16 cellular contexts compared by ENCODE assay signal in genomic region chr13:99403458-99403971, GRCh38.
DNase-seq lines count a peak whose midpoint lies in the region; ATAC-seq and FAIRE-seq lines count a peak whose summit lies in the region.
"Had no signal": no experiment of that assay in that cellular context is flagged by ENCODE, and none has a peak within 500 bp of the region (broad histone marks: within the 10 kb centered on the region; RNA-seq: fewer than 3 reads in every experiment).

No MANE protein-coding gene starts in this region.

- H3K4me3 Mint-ChIP-seq in activated naive CD4-positive, alpha-beta T cell treated with anti-CD3 and anti-CD28 coated beads, Interleukin-2, amount 50 U/mL, for 24 hours = peak overlapping the region; percentile 44
- no peak overlapping the region for H3K4me3 Mint-ChIP-seq in T-helper 2 cell treated with Interferon-gamma antibody and Interleukin-4, amounts not matched to agents 5 μg/mL and 100 μg/mL, for 36 hours

- FAIRE-seq in frontal cortex (lab: Jason Lieb, UNC) = no peak
- FAIRE-seq: GM19239 had no signal

- H3K36me3 Mint-ChIP-seq in activated naive CD4-positive, alpha-beta T cell treated with anti-CD3 and anti-CD28 coated beads, Interleukin-2, amount 50 U/mL, for 24 hours = peaks cover 8% of the 10 kb centered on the region
- peaks cover 3% of the 10 kb centered on the region for H3K36me3 Mint-ChIP-seq in T-helper 2 cell treated with Interferon-gamma antibody and Interleukin-4, amounts not matched to agents 5 μg/mL and 100 μg/mL, for 36 hours (ENCODE audit: low read depth)

- peak; percentile 87 for ATAC-seq in esophagus mucosa
- ATAC-seq in stimulated activated naive CD8-positive, alpha-beta T cell treated with anti-CD3 and anti-CD28 coated beads, Interleukin-15, Interleukin-2, amounts not matched to agents 100 U/mL and 50 U/mL, for 24 hours = peak; percentile 92
- ATAC-seq in GM21381 (IDR thresholded peaks at IDR 0.05; ENCODE audit: unreplicated experiment) = no peak
- ATAC-seq: left lung had no signal

- no peaks in the 10 kb centered on the region for H3K9me3 Mint-ChIP-seq in activated naive CD4-positive, alpha-beta T cell treated with anti-CD3 and anti-CD28 coated beads, Interleukin-2, amount 50 U/mL, for 24 hours
- H3K9me3 Mint-ChIP-seq in T-helper 2 cell treated with Interferon-gamma antibody and Interleukin-4, amounts not matched to agents 5 μg/mL and 100 μg/mL, for 36 hours = peaks cover 5% of the 10 kb centered on the region

- peaks cover 64% of the 10 kb centered on the region for H3K4me1 Mint-ChIP-seq in activated naive CD4-positive, alpha-beta T cell treated with anti-CD3 and anti-CD28 coated beads, Interleukin-2, amount 50 U/mL, for 24 hours
- H3K4me1 Mint-ChIP-seq in T-helper 2 cell treated with Interferon-gamma antibody and Interleukin-4, amounts not matched to agents 5 μg/mL and 100 μg/mL, for 36 hours (ENCODE audit: low read depth) = peaks cover 26% of the 10 kb centered on the region

- DNase-seq in activated naive CD4-positive, alpha-beta T cell treated with Interleukin-2 at 50 U/mL for 16 hours = no peak
- DNase-seq in T-helper 2 cell treated with Interferon-gamma antibody and Interleukin-4, amounts not matched to agents 5 μg/mL and 100 μg/mL, for 36 hours (ENCODE audit: low spot score) = peak; percentile 59
- peak; percentile 51 for DNase-seq in stimulated activated naive CD8-positive, alpha-beta T cell treated with anti-CD3 and anti-CD28 coated beads, Interleukin-15, Interleukin-2, amounts not matched to agents 100 U/mL and 50 U/mL, for 24 hours
- no peak for DNase-seq in frontal cortex (ENCODE audit: low spot score in 2 of 2)
- no peak for DNase-seq in NCI-H128 (lab: John Stamatoyannopoulos, UW; ENCODE audit: unreplicated experiment)
- DNase-seq: activated CD4-positive, CD25-positive, alpha-beta regulatory T cell; DMS153; effector CD8-positive, alpha-beta T cell; left lung; stimulated activated CD4-positive, alpha-beta T cell treated with anti-CD3 and anti-CD28 coated beads, Interleukin-12 subunit alpha, Interleukin-12 subunit beta, amount 100 ng/mL, for 4 hours had no signal

- H3K27me3 Mint-ChIP-seq in activated naive CD4-positive, alpha-beta T cell treated with anti-CD3 and anti-CD28 coated beads, Interleukin-2, amount 50 U/mL, for 24 hours = no peaks in the 10 kb centered on the region
- peaks cover 1% of the 10 kb centered on the region for H3K27me3 Mint-ChIP-seq in T-helper 2 cell treated with Interferon-gamma antibody and Interleukin-4, amounts not matched to agents 5 μg/mL and 100 μg/mL, for 36 hours (ENCODE audit: low read depth)

- peak overlapping the region; percentile 76 for H3K27ac Mint-ChIP-seq in activated naive CD4-positive, alpha-beta T cell treated with anti-CD3 and anti-CD28 coated beads, Interleukin-2, amount 50 U/mL, for 24 hours
- no peak overlapping the region for H3K27ac Mint-ChIP-seq in T-helper 2 cell treated with Interferon-gamma antibody and Interleukin-4, amounts not matched to agents 5 μg/mL and 100 μg/mL, for 36 hours
- H3K27ac Mint-ChIP-seq: progenitor cell of endocrine pancreas; T-helper 1 cell treated with Interleukin-12 subunit alpha and Interleukin-12 subunit beta and Interleukin-4 antibody, amounts not matched to agents 30 μg/mL and 1 μg/mL, for 36 hours had no signal

Comparison
In these comparisons a context has a peak if more than half of its experiments do, and no peak if none do; other contexts are left out.
1. DNase-seq: peak in T-helper 2 cell treated with Interferon-gamma antibody and Interleukin-4, amounts not matched to agents 5 μg/mL and 100 μg/mL, for 36 hours (single experiment) and stimulated activated naive CD8-positive, alpha-beta T cell treated with anti-CD3 and anti-CD28 coated beads, Interleukin-15, Interleukin-2, amounts not matched to agents 100 U/mL and 50 U/mL, for 24 hours (single experiment); none in activated naive CD4-positive, alpha-beta T cell treated with Interleukin-2 at 50 U/mL for 16 hours (single experiment), frontal cortex (0 of 2) and NCI-H128 (single experiment).